2 cellular contexts compared by ENCODE assay signal in the genomic region with DNA sequence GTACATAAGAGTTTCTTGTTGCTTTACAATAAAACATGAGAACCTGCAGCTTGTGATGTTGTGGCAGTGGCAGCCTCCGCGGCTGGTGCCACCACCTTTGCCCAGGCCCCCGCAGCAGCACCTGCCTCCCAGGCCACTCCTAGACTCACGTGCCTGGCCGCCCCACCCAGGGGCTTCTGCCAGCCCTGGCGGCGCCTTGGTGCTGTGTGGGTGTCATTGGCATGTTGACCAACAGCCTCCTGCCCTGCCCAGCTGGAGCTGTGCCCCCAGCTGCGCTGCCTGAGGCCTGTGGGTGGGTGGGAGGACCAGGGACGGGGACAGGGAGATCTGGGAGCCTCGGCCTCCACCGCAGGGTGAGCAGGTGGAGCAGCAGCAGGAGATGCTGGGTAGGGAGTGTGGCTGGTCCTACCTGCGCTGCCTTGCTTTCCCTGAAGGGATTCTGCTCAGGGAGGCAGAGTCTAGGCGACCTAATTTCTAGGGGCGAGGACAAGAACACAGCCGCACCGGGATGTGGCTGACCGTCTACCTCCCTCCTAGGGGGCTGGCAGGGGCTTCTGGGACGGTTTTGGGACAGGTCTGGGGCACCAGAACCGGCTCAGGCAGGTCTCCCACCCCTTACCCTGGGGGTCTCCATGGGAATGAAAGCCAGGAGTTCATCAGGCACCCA.
TF ChIP-seq lines count a peak whose summit lies in the region.

No MANE protein-coding gene starts in this region.

TF ChIP-seq in HCT116, 20 proteins besides CTCF, POLR2A, EP300 and RAD21:
- TF ChIP-seq JUND (IDR thresholded peaks at IDR 0.05) (no peak), EZH2phosphoT487 (IDR thresholded peaks at IDR 0.05; ENCODE audit: borderline replicate concordance) (no peak), TCF7L2 (IDR thresholded peaks at IDR 0.05; ENCODE audit: borderline replicate concordance, extremely low read depth, insufficient read depth, insufficient read length) (no peak), EZH2 (IDR thresholded peaks at IDR 0.05) (no peak), SP1 (IDR thresholded peaks at IDR 0.05; ENCODE audit: low read depth) (no peak), FOSL1 (IDR thresholded peaks at IDR 0.05; ENCODE audit: low read depth) (no peak), CEBPB (IDR thresholded peaks at IDR 0.05; ENCODE audit: low read depth) (no peak), SRF (IDR thresholded peaks at IDR 0.05; ENCODE audit: low read depth) (no peak), SIN3A (IDR thresholded peaks at IDR 0.05; ENCODE audit: low read depth) (no peak), ZNF274 (IDR thresholded peaks at IDR 0.05; ENCODE audit: low read depth, low read length) (no peak), YY1 (IDR thresholded peaks at IDR 0.05; ENCODE audit: extremely low read depth, insufficient replicate concordance, low read depth, low read length) (no peak), CBX3 (IDR thresholded peaks at IDR 0.05; ENCODE audit: low read depth) (no peak), ZFX (IDR thresholded peaks at IDR 0.05) (no peak), POLR2AphosphoS5 (IDR thresholded peaks at IDR 0.05; ENCODE audit: low read depth, low read length) (no peak)
- TF ChIP-seq, protein P1, sequence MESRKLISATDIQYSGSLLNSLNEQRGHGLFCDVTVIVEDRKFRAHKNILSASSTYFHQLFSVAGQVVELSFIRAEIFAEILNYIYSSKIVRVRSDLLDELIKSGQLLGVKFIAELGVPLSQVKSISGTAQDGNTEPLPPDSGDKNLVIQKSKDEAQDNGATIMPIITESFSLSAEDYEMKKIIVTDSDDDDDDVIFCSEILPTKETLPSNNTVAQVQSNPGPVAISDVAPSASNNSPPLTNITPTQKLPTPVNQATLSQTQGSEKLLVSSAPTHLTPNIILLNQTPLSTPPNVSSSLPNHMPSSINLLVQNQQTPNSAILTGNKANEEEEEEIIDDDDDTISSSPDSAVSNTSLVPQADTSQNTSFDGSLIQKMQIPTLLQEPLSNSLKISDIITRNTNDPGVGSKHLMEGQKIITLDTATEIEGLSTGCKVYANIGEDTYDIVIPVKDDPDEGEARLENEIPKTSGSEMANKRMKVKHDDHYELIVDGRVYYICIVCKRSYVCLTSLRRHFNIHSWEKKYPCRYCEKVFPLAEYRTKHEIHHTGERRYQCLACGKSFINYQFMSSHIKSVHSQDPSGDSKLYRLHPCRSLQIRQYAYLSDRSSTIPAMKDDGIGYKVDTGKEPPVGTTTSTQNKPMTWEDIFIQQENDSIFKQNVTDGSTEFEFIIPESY (IDR thresholded peaks at IDR 0.05; ENCODE audit: extremely low read depth, insufficient replicate concordance, low read length): no peak
- TF ChIP-seq, protein P2, sequence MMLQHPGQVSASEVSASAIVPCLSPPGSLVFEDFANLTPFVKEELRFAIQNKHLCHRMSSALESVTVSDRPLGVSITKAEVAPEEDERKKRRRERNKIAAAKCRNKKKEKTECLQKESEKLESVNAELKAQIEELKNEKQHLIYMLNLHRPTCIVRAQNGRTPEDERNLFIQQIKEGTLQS (IDR thresholded peaks at IDR 0.05): no peak

TF ChIP-seq in H1, 55 proteins besides CTCF, POLR2A, EP300 and RAD21:
- TF ChIP-seq TCF12 (IDR thresholded peaks at IDR 0.05; ENCODE audit: low read depth, low read length) (no peak), ZNF274 (IDR thresholded peaks at IDR 0.05; ENCODE audit: borderline replicate concordance, extremely low read depth, low read length) (no peak), TAF7 (optimal IDR thresholded peaks at IDR 0.05; ENCODE audit: borderline replicate concordance, low read depth, low read length) (no peak), CHD1 (IDR thresholded peaks at IDR 0.05; ENCODE audit: low read depth, low read length) (no peak), EGR1 (IDR thresholded peaks at IDR 0.05; ENCODE audit: borderline replicate concordance, low read depth, low read length) (no peak)
- TF ChIP-seq, protein P3, sequence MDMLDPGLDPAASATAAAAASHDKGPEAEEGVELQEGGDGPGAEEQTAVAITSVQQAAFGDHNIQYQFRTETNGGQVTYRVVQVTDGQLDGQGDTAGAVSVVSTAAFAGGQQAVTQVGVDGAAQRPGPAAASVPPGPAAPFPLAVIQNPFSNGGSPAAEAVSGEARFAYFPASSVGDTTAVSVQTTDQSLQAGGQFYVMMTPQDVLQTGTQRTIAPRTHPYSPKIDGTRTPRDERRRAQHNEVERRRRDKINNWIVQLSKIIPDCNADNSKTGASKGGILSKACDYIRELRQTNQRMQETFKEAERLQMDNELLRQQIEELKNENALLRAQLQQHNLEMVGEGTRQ (IDR thresholded peaks at IDR 0.05; ENCODE audit: low read length): no peak
